11 cellular contexts compared by ENCODE assay signal in genomic region chr21:29148535-29148934, GRCh38. TPM values are rescaled to one million over a fixed set of nuclear protein-coding genes. Genes with fewer than 3 reads are reported as not detected.
DNase-seq lines count a peak whose midpoint lies in the region; ATAC-seq, FAIRE-seq and TF ChIP-seq lines count a peak whose summit lies in the region.
"Had no signal": no experiment of that assay in that cellular context is flagged by ENCODE, and none has a peak within 500 bp of the region (broad histone marks: within the 10 kb centered on the region; RNA-seq: fewer than 3 reads in every experiment).

No MANE protein-coding gene starts in this region.

- peak overlapping the region; percentile 27 for H3K9ac ChIP-seq in skeletal muscle satellite cell (ENCODE audit: low read depth, low read length)

- H3K27ac Mint-ChIP-seq in CD4-positive, alpha-beta memory T cell: no peak overlapping the region
- H3K27ac Mint-ChIP-seq in activated naive CD4-positive, alpha-beta T cell treated with anti-CD3 and anti-CD28 coated beads, Interleukin-2, amount 10 ng/mL, durations not matched to agents 7 days and 5 days: no peak overlapping the region

- peaks cover 66% of the 10 kb centered on the region for H3K4me1 ChIP-seq in skeletal muscle satellite cell (ENCODE audit: control insufficient read depth, insufficient read depth, low read length)
- no peaks in the 10 kb centered on the region for H3K4me1 ChIP-seq in CD4-positive, alpha-beta memory T cell (ENCODE audit: insufficient read depth, low read length)

- H3K4me2 ChIP-seq in skeletal muscle satellite cell (ENCODE audit: low read length): peak overlapping the region; percentile 55

- no peaks in the 10 kb centered on the region for H3K9me3 Mint-ChIP-seq in CD4-positive, alpha-beta memory T cell
- H3K9me3 Mint-ChIP-seq in activated naive CD4-positive, alpha-beta T cell treated with anti-CD3 and anti-CD28 coated beads, Interleukin-2, amount 10 ng/mL, durations not matched to agents 7 days and 5 days: no peaks in the 10 kb centered on the region

- CTCF ChIA-PET in CD4-positive, alpha-beta memory T cell (lab: Charles Lee; ENCODE audit: partially characterized antibody): interaction anchor here (0.5 kb wide), 1 partner anchor 135 kb away, joined by 3 read pairs; no protein-coding TSS in a partner anchor
- CTCF ChIA-PET in activated naive CD4-positive, alpha-beta T cell treated with anti-CD3 and anti-CD28 coated beads, Interleukin-2, amount 10 ng/mL, durations not matched to agents 7 days and 5 days (lab: Charles Lee): interaction anchor here (0.7 to 2.1 kb wide), 4 partner anchors 16 to 57 kb away, joined by 3 to 7 read pairs (median 4); no protein-coding TSS in a partner anchor

- no peaks in the 10 kb centered on the region for H3K4me1 Mint-ChIP-seq in CD4-positive, alpha-beta memory T cell
- peaks cover 8% of the 10 kb centered on the region for H3K4me1 Mint-ChIP-seq in activated naive CD4-positive, alpha-beta T cell treated with anti-CD3 and anti-CD28 coated beads, Interleukin-2, amount 10 ng/mL, durations not matched to agents 7 days and 5 days

- peaks cover 11 to 14% of the 10 kb centered on the region in 2 donors for H3K36me3 Mint-ChIP-seq in CD4-positive, alpha-beta memory T cell
- H3K36me3 Mint-ChIP-seq in activated naive CD4-positive, alpha-beta T cell treated with anti-CD3 and anti-CD28 coated beads, Interleukin-2, amount 10 ng/mL, durations not matched to agents 7 days and 5 days: peaks cover 2% of the 10 kb centered on the region

- H3K36me3 ChIP-seq in skeletal muscle satellite cell (ENCODE audit: insufficient read depth, low read length): no peaks in the 10 kb centered on the region
- no peaks in the 10 kb centered on the region for H3K36me3 ChIP-seq in CD4-positive, alpha-beta memory T cell (ENCODE audit: insufficient read depth, low read length)

- H3K27me3 ChIP-seq in skeletal muscle satellite cell (ENCODE audit: control insufficient read depth, insufficient read depth, low read length): no peaks in the 10 kb centered on the region
- no peaks in the 10 kb centered on the region for H3K27me3 ChIP-seq in CD4-positive, alpha-beta memory T cell (ENCODE audit: insufficient read depth, low read length)

- intact Hi-C loops in CD4-positive, alpha-beta memory T cell (cut with micrococcal nuclease): no loop called here

- H3K4me3 Mint-ChIP-seq in CD4-positive, alpha-beta memory T cell: no peak overlapping the region
- no peak overlapping the region for H3K4me3 Mint-ChIP-seq in activated naive CD4-positive, alpha-beta T cell treated with anti-CD3 and anti-CD28 coated beads, Interleukin-2, amount 10 ng/mL, durations not matched to agents 7 days and 5 days

- ATAC-seq in GM18505 (IDR thresholded peaks at IDR 0.05; ENCODE audit: unreplicated experiment) (peak; percentile 54), HG03457 (IDR thresholded peaks at IDR 0.05; ENCODE audit: unreplicated experiment) (peak; percentile 45)
- ATAC-seq: mucosa of descending colon had no signal

- H3K9me3 ChIP-seq in skeletal muscle satellite cell (replicated peaks; ENCODE audit: low read length): no peaks in the 10 kb centered on the region
- no peaks in the 10 kb centered on the region for H3K9me3 ChIP-seq in CD4-positive, alpha-beta memory T cell (ENCODE audit: control insufficient read depth in 1 of 2, low read length in 2 of 2)
- H3K9me3 ChIP-seq: mucosa of descending colon had no signal

- peak overlapping the region; percentile 15 for H3K4me3 ChIP-seq in skeletal muscle satellite cell (ENCODE audit: low read length)
- no peak overlapping the region for H3K4me3 ChIP-seq in CD4-positive, alpha-beta memory T cell (ENCODE audit: low read length in 2 of 2)
- H3K4me3 ChIP-seq: mucosa of descending colon had no signal

- H3K27me3 Mint-ChIP-seq in CD4-positive, alpha-beta memory T cell: no peaks in the 10 kb centered on the region
- H3K27me3 Mint-ChIP-seq in activated naive CD4-positive, alpha-beta T cell treated with anti-CD3 and anti-CD28 coated beads, Interleukin-2, amount 10 ng/mL, durations not matched to agents 7 days and 5 days: no peaks in the 10 kb centered on the region

- DNase-seq in amniotic epithelial cell (ENCODE audit: low read depth) (peak; percentile 22), ecto neural progenitor cell (ENCODE audit: low spot score) (no peak), frontal cortex (ENCODE audit: low spot score in 2 of 2) (no peak)
- no peak for DNase-seq in CD4-positive, alpha-beta memory T cell
- DNase-seq in activated naive CD4-positive, alpha-beta T cell treated with anti-CD3 and anti-CD28 coated beads, Interleukin-2, amount 10 ng/mL, durations not matched to agents 7 days and 5 days: no peak
- DNase-seq: dermis blood vessel endothelial cell; mucosa of descending colon; stimulated activated CD4-positive, alpha-beta T cell treated with anti-CD3 and anti-CD28 coated beads, Interleukin-12 subunit alpha, Interleukin-12 subunit beta, amount 100 ng/mL, for 4 hours had no signal

- no peak for TF ChIP-seq POLR2A in GM18505 (IDR thresholded peaks at IDR 0.05; ENCODE audit: borderline replicate concordance, extremely low read depth, insufficient read depth, insufficient read length)

- no peak for FAIRE-seq in frontal cortex (lab: Jason Lieb, UNC)

- POLR2A ChIA-PET in CD4-positive, alpha-beta memory T cell (lab: Charles Lee; ENCODE audit: partially characterized antibody): no interaction called here

- no peak overlapping the region for H3K27ac ChIP-seq in CD4-positive, alpha-beta memory T cell (ENCODE audit: low read depth, low read length)

RNA-seq across cellular contexts. Expression of gene MAP3K7CL, which starts 18.1 kb away (rescaled TPM):
- 9.1 and 14.2 TPM in 2 replicates for total RNA-seq in skeletal muscle satellite cell (2012; rRNA removed)
- total RNA-seq in CD4-positive, alpha-beta memory T cell: 10 to 100 TPM; 10.1 to 10.3 TPM
- polyA plus RNA-seq in CD4-positive, alpha-beta memory T cell: 1 to 10 TPM; 2.8 to 4.7 TPM
- total RNA-seq in frontal cortex: 1.2 TPM
